In genomic region chr1:59539961-59540681, GRCh38 we compare ENCODE assay signal across 19 cellular contexts.
"Had no signal": no experiment of that assay in that cellular context is flagged by ENCODE, and none has a peak within 500 bp of the region (broad histone marks: within the 10 kb centered on the region; RNA-seq: fewer than 3 reads in every experiment).

No MANE protein-coding gene starts in this region.

- H3K79me2 ChIP-seq: parathyroid adenoma had no signal

- H3K27ac Mint-ChIP-seq: naive thymus-derived CD4-positive, alpha-beta T cell; nephron progenitor cell had no signal

- H3K4me1 ChIP-seq: colonic mucosa, parathyroid adenoma, sigmoid colon had no signal

- DNase-seq: colonic mucosa; dermis blood vessel endothelial cell; erythroblast; heart right ventricle; kidney; left cardiac atrium; left ventricle myocardium superior; naive thymus-derived CD4-positive, alpha-beta T cell; nephron progenitor cell; sigmoid colon; small intestine; stimulated activated CD4-positive, alpha-beta T cell treated with anti-CD3 and anti-CD28 coated beads, Interleukin-12 subunit alpha, Interleukin-12 subunit beta, amount 100 ng/mL, for 4 hours; stimulated activated naive CD4-positive, alpha-beta T cell; stomach; substantia nigra; transverse colon had no signal

- H3K36me3 ChIP-seq: colonic mucosa, heart right ventricle, sigmoid colon, stomach, thoracic aorta, transverse colon had no signal

- H3K4me3 Mint-ChIP-seq: naive thymus-derived CD4-positive, alpha-beta T cell; nephron progenitor cell had no signal

- H3K36me3 Mint-ChIP-seq: naive thymus-derived CD4-positive, alpha-beta T cell had no signal

- H3K9ac ChIP-seq: parathyroid adenoma had no signal

- H3K27me3 Mint-ChIP-seq: naive thymus-derived CD4-positive, alpha-beta T cell had no signal

- H3K27ac ChIP-seq: colonic mucosa, heart right ventricle, parathyroid adenoma, sigmoid colon, thoracic aorta, transverse colon had no signal

- FAIRE-seq: frontal cortex, kidney had no signal

- H3K4me3 ChIP-seq: colonic mucosa, heart right ventricle, sigmoid colon, stomach, thoracic aorta, transverse colon had no signal

- H2AFZ ChIP-seq: parathyroid adenoma had no signal

- ATAC-seq: heart right ventricle; left cardiac atrium; left ventricle myocardium superior; naive thymus-derived CD4-positive, alpha-beta T cell had no signal

- H3K27me3 ChIP-seq: colonic mucosa, heart right ventricle, sigmoid colon, stomach, transverse colon had no signal

- H3K9me3 ChIP-seq: colonic mucosa, heart right ventricle, sigmoid colon, stomach, thoracic aorta, transverse colon had no signal
